Comparison of ENCODE assay signal across 8 cellular contexts in the genomic region with DNA sequence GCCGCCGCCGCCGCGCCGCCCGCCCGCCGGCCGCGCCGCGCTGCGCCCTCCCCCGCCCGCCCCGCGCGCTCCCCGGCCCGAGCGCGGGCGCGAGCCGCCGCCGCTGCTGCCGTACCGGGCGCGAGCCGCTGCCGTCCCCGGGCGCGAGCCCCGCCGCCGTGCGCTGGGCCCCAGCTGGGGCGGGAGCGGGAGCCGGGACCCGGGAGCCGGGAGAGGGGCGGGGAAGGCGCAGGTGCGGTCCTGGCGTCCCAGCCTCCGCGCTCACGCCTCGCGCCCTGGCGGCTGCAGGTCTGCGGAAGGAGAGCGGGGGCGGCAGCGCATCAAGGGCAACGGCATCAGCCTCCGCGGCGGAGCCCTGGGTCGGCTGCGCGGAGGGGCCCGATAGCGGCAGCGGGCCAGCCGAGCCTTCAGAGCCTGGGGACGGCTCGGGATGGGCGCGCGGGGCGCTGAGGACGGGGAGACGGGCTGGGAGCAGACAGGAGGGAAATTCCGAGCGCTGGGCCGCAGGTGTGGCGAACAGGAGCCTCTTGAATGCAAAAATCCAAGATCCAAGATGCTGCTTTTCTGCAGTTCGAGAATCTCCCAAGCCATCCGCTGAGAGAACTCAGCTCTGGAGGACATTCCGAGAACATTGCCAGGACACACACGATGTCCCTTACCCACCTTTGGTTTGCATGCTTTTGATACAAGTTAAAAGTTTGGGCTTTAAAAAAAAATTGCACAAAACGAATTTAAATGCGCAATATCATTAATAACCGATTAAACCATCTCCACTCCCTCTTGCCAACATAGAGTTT.
DNase-seq lines count a peak whose midpoint lies in the region; ATAC-seq and TF ChIP-seq lines count a peak whose summit lies in the region.

No MANE protein-coding gene starts in this region.

- no peaks in the 10 kb centered on the region for H3K79me2 ChIP-seq in mesendoderm (ENCODE audit: control insufficient read depth, insufficient read depth, low read length)

- H3K4me1 ChIP-seq in mesendoderm (ENCODE audit: control insufficient read depth, low read depth, low read length) = peaks cover 2% of the 10 kb centered on the region

- no peak overlapping the region for H2AK5ac ChIP-seq in mesendoderm (ENCODE audit: low read length)

- peak overlapping the region; percentile 29 for H3K9ac ChIP-seq in mesendoderm (ENCODE audit: low read length)

- no peak overlapping the region for H2BK5ac ChIP-seq in mesendoderm (ENCODE audit: low read length)

- H3K4me1 Mint-ChIP-seq in chondrocyte (ENCODE audit: low read depth) (peaks cover 13% of the 10 kb centered on the region), type B pancreatic cell (ENCODE audit: unreplicated experiment) (no peaks in the 10 kb centered on the region)

- H3K4me3 Mint-ChIP-seq in chondrocyte (ENCODE audit: unreplicated experiment) (peak overlapping the region; percentile 58), type B pancreatic cell (peak overlapping the region; percentile 82)

- H3K4ac ChIP-seq in mesendoderm (ENCODE audit: low read depth, low read length) = no peak overlapping the region

- H4K8ac ChIP-seq in mesendoderm (ENCODE audit: low read depth, low read length) = no peak overlapping the region

- peaks cover 6% of the 10 kb centered on the region for H3K36me3 Mint-ChIP-seq in chondrocyte (ENCODE audit: low read depth)
- H3K36me3 Mint-ChIP-seq in type B pancreatic cell = no peaks in the 10 kb centered on the region

- H3K9me3 Mint-ChIP-seq in chondrocyte (ENCODE audit: low read depth) = peaks cover 20% of the 10 kb centered on the region
- H3K9me3 Mint-ChIP-seq in type B pancreatic cell = no peaks in the 10 kb centered on the region

- peaks cover 10% of the 10 kb centered on the region for H3K27me3 ChIP-seq in mesendoderm (ENCODE audit: insufficient read depth, low read length, poor library complexity)

- peaks cover 55% of the 10 kb centered on the region for H3K27me3 Mint-ChIP-seq in chondrocyte (ENCODE audit: low read depth)
- peaks cover 81% of the 10 kb centered on the region for H3K27me3 Mint-ChIP-seq in type B pancreatic cell

- no peak overlapping the region for H2BK120ac ChIP-seq in mesendoderm (ENCODE audit: low read depth, low read length)

- H2BK15ac ChIP-seq in mesendoderm (replicated peaks; ENCODE audit: low read depth) = no peak overlapping the region

- H3K23ac ChIP-seq in mesendoderm (ENCODE audit: low read length) = no peak overlapping the region

- no peak for ATAC-seq in GM19455 (IDR thresholded peaks at IDR 0.05; ENCODE audit: unreplicated experiment)

- no peak overlapping the region for H3K4me3 ChIP-seq in mesendoderm (ENCODE audit: low read length)

- no peaks in the 10 kb centered on the region for H3K79me1 ChIP-seq in mesendoderm (ENCODE audit: low read length)

- no peak overlapping the region for H3K18ac ChIP-seq in mesendoderm (ENCODE audit: low read length)

- peak overlapping the region; percentile 67 for H3K56ac ChIP-seq in mesendoderm (ENCODE audit: low read length)

- H4K5ac ChIP-seq in mesendoderm (ENCODE audit: low read length) = no peak overlapping the region

- TF ChIP-seq CTCF in chondrocyte (IDR thresholded peaks at IDR 0.05) (no peak), type B pancreatic cell (conservative IDR thresholded peaks at IDR 0.05) (no peak)

- no peaks in the 10 kb centered on the region for H3K36me3 ChIP-seq in mesendoderm (ENCODE audit: control insufficient read depth, insufficient read depth, low read length)

- no peak overlapping the region for H3K27ac Mint-ChIP-seq in chondrocyte (ENCODE audit: unreplicated experiment)
- H3K27ac Mint-ChIP-seq in type B pancreatic cell = no peak overlapping the region

- peak overlapping the region; percentile 66 for H3K4me2 ChIP-seq in mesendoderm (ENCODE audit: low read length)

- no CpG with 5 or more reads among the region's 90 CpGs for WGBS in mesendoderm (ENCODE audit: extremely low coverage, insufficient coverage, low lambda C conversion rate)

- no peak overlapping the region for H3K27ac ChIP-seq in mesendoderm (ENCODE audit: low read depth, low read length)

- DNase-seq in DMS79 treated with DMSO at 0.1 percent for 48 hours (lab: John Stamatoyannopoulos, UW) = peak; percentile 5
- DNase-seq in NCI-H128 (lab: John Stamatoyannopoulos, UW; ENCODE audit: unreplicated experiment) = peak; percentile 24
- no peak for DNase-seq in chondrocyte (ENCODE audit: low spot score)
- peak; percentile 77 for DNase-seq in mesendoderm
- DNase-seq in type B pancreatic cell (ENCODE audit: extremely low spot score, unreplicated experiment) = peak; percentile 78
- DNase-seq in OCI-M2 (lab: John Stamatoyannopoulos, UW; ENCODE audit: unreplicated experiment) = no peak
- no peak for DNase-seq in NCI-H446 (lab: John Stamatoyannopoulos, UW)

Comparison
In these comparisons a context has a peak if more than half of its experiments do, and no peak if none do; other contexts are left out.
1. DNase-seq: peak in DMS79 treated with DMSO at 0.1 percent for 48 hours (single experiment), NCI-H128 (single experiment), mesendoderm (single experiment) and type B pancreatic cell (single experiment); none in chondrocyte (single experiment), OCI-M2 (single experiment) and NCI-H446 (0 of 2).